In genomic region chr3:194326192-194327029, GRCh38 we compare ENCODE assay signal across 2 cellular contexts.
TF ChIP-seq lines count a peak whose summit lies in the region.

No MANE protein-coding gene starts in this region.

TF ChIP-seq in HEK293, 187 proteins besides CTCF, POLR2A, EP300 and RAD21 (continued from another document and continues in another):
- peak; percentile 15; the same call in 1 of the 2 replicates for TF ChIP-seq ZNF704 (tag by site-specific recombination; IDR thresholded peaks at IDR 0.05)
- TF ChIP-seq ZNF19 (tag by site-specific recombination; IDR thresholded peaks at IDR 0.05; ENCODE audit: low read depth), result no peak
- peak; percentile 19; the same call in 1 of the 2 replicates for TF ChIP-seq ZNF175 (tag by site-specific recombination; IDR thresholded peaks at IDR 0.05)
- TF ChIP-seq, protein P1, sequence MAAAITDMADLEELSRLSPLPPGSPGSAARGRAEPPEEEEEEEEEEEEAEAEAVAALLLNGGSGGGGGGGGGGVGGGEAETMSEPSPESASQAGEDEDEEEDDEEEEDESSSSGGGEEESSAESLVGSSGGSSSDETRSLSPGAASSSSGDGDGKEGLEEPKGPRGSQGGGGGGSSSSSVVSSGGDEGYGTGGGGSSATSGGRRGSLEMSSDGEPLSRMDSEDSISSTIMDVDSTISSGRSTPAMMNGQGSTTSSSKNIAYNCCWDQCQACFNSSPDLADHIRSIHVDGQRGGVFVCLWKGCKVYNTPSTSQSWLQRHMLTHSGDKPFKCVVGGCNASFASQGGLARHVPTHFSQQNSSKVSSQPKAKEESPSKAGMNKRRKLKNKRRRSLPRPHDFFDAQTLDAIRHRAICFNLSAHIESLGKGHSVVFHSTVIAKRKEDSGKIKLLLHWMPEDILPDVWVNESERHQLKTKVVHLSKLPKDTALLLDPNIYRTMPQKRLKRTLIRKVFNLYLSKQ (tag by site-specific recombination; IDR thresholded peaks at IDR 0.05; ENCODE audit: borderline replicate concordance), result 0 out of 2 replicates have a peak, but pooled peaks have one; percentile 58
- TF ChIP-seq ZNF121 (tag by site-specific recombination; IDR thresholded peaks at IDR 0.05), result peak; percentile 32; the same call in 1 of the 2 replicates
- 0 out of 2 replicates have a peak, but pooled peaks have one; percentile 37 for TF ChIP-seq ZNF266 (tag by site-specific recombination; IDR thresholded peaks at IDR 0.05; ENCODE audit: low read depth)
- 0 out of 2 replicates have a peak, but pooled peaks have one; percentile 13 for TF ChIP-seq ZNF280D (tag by site-specific recombination; IDR thresholded peaks at IDR 0.05)
- TF ChIP-seq, protein P2, sequence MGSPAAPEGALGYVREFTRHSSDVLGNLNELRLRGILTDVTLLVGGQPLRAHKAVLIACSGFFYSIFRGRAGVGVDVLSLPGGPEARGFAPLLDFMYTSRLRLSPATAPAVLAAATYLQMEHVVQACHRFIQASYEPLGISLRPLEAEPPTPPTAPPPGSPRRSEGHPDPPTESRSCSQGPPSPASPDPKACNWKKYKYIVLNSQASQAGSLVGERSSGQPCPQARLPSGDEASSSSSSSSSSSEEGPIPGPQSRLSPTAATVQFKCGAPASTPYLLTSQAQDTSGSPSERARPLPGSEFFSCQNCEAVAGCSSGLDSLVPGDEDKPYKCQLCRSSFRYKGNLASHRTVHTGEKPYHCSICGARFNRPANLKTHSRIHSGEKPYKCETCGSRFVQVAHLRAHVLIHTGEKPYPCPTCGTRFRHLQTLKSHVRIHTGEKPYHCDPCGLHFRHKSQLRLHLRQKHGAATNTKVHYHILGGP (tag by site-specific recombination; IDR thresholded peaks at IDR 0.05), result peak; percentile 8; the same call in 1 of the 2 replicates
- peak; percentile 38; the same call in 1 of the 2 replicates for TF ChIP-seq TRIM28 (IDR thresholded peaks at IDR 0.05; ENCODE audit: borderline replicate concordance, low read length)
- TF ChIP-seq ZNF639 (tag by site-specific recombination; IDR thresholded peaks at IDR 0.05), result peak; percentile 77
- TF ChIP-seq PRDM1 (tag by site-specific recombination; IDR thresholded peaks at IDR 0.05), result peak; percentile 16; the same call in 1 of the 2 replicates
- TF ChIP-seq ZNF146 (tag by site-specific recombination; IDR thresholded peaks at IDR 0.05), result peak; percentile 49; the same call in 1 of the 2 replicates
- TF ChIP-seq ZNF311 (tag by site-specific recombination; IDR thresholded peaks at IDR 0.05; ENCODE audit: borderline replicate concordance), result 0 out of 2 replicates have a peak, but pooled peaks have one; percentile 40
- TF ChIP-seq ZNF488 (tag by site-specific recombination; IDR thresholded peaks at IDR 0.05), result peak; percentile 73
- 0 out of 2 replicates have a peak, but pooled peaks have one; percentile 10 for TF ChIP-seq KLF9 (tag by site-specific recombination; IDR thresholded peaks at IDR 0.05; ENCODE audit: low read depth)

TF ChIP-seq in K562, 482 proteins besides CTCF, POLR2A, EP300 and RAD21 (continued from another document and continues in another):
- TF ChIP-seq, protein P3, sequence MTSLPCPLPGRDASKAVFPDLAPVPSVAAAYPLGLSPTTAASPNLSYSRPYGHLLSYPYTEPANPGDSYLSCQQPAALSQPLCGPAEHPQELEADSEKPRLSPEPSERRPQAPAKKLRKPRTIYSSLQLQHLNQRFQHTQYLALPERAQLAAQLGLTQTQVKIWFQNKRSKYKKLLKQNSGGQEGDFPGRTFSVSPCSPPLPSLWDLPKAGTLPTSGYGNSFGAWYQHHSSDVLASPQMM (CRISPR knock-in tag; IDR thresholded peaks at IDR 0.05), result no peak
- TF ChIP-seq, protein P4, sequence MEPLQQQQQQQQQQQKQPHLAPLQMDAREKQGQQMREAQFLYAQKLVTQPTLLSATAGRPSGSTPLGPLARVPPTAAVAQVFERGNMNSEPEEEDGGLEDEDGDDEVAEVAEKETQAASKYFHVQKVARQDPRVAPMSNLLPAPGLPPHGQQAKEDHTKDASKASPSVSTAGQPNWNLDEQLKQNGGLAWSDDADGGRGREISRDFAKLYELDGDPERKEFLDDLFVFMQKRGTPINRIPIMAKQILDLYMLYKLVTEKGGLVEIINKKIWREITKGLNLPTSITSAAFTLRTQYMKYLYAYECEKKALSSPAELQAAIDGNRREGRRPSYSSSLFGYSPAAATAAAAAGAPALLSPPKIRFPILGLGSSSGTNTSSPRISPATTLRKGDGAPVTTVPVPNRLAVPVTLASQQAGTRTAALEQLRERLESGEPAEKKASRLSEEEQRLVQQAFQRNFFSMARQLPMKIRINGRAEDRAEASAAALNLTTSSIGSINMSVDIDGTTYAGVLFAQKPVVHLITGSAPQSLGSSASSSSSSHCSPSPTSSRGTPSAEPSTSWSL (CRISPR knock-in tag; IDR thresholded peaks at IDR 0.05; ENCODE audit: borderline replicate concordance), result no peak
- TF ChIP-seq NCOA6 (IDR thresholded peaks at IDR 0.05) (no peak), MNT (conservative IDR thresholded peaks at IDR 0.05) (no peak), ZNF197 (CRISPR knock-in tag; IDR thresholded peaks at IDR 0.05; ENCODE audit: low read depth) (no peak), CBFB (CRISPR knock-in tag; IDR thresholded peaks at IDR 0.05) (peak; percentile 95), ZNF41 (CRISPR knock-in tag; conservative IDR thresholded peaks at IDR 0.05) (no peak), SNAPC5 (CRISPR knock-in tag; IDR thresholded peaks at IDR 0.05) (no peak), MCM7 (IDR thresholded peaks at IDR 0.05) (no peak), CHD7 (IDR thresholded peaks at IDR 0.05; ENCODE audit: low read depth, low read length) (no peak), NBN (IDR thresholded peaks at IDR 0.05; ENCODE audit: low read depth) (peak; percentile 90), HNRNPH1 (optimal IDR thresholded peaks at IDR 0.05; ENCODE audit: low read depth, low read length) (no peak), TEAD2 (tag; IDR thresholded peaks at IDR 0.05) (no peak), ZNF696 (CRISPR knock-in tag; conservative IDR thresholded peaks at IDR 0.05) (no peak), SIN3A (IDR thresholded peaks at IDR 0.05; ENCODE audit: borderline replicate concordance in 2 of 2, control insufficient read depth in 1 of 2, low read depth in 2 of 2, low read length in 2 of 2) (no peak), PHF8 (IDR thresholded peaks at IDR 0.05; ENCODE audit: borderline replicate concordance, low read length) (no peak), PHB (CRISPR knock-in tag; IDR thresholded peaks at IDR 0.05) (no peak), CREM (IDR thresholded peaks at IDR 0.05; ENCODE audit: low read depth) (no peak), DNMT1 (IDR thresholded peaks at IDR 0.05) (no peak), NR1H2 (CRISPR knock-in tag; IDR thresholded peaks at IDR 0.05) (no peak)
- TF ChIP-seq, protein P5, sequence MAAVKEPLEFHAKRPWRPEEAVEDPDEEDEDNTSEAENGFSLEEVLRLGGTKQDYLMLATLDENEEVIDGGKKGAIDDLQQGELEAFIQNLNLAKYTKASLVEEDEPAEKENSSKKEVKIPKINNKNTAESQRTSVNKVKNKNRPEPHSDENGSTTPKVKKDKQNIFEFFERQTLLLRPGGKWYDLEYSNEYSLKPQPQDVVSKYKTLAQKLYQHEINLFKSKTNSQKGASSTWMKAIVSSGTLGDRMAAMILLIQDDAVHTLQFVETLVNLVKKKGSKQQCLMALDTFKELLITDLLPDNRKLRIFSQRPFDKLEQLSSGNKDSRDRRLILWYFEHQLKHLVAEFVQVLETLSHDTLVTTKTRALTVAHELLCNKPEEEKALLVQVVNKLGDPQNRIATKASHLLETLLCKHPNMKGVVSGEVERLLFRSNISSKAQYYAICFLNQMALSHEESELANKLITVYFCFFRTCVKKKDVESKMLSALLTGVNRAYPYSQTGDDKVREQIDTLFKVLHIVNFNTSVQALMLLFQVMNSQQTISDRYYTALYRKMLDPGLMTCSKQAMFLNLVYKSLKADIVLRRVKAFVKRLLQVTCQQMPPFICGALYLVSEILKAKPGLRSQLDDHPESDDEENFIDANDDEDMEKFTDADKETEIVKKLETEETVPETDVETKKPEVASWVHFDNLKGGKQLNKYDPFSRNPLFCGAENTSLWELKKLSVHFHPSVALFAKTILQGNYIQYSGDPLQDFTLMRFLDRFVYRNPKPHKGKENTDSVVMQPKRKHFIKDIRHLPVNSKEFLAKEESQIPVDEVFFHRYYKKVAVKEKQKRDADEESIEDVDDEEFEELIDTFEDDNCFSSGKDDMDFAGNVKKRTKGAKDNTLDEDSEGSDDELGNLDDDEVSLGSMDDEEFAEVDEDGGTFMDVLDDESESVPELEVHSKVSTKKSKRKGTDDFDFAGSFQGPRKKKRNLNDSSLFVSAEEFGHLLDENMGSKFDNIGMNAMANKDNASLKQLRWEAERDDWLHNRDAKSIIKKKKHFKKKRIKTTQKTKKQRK (IDR thresholded peaks at IDR 0.05; ENCODE audit: borderline replicate concordance, low read depth, low read length), result no peak
- TF ChIP-seq, protein P6, sequence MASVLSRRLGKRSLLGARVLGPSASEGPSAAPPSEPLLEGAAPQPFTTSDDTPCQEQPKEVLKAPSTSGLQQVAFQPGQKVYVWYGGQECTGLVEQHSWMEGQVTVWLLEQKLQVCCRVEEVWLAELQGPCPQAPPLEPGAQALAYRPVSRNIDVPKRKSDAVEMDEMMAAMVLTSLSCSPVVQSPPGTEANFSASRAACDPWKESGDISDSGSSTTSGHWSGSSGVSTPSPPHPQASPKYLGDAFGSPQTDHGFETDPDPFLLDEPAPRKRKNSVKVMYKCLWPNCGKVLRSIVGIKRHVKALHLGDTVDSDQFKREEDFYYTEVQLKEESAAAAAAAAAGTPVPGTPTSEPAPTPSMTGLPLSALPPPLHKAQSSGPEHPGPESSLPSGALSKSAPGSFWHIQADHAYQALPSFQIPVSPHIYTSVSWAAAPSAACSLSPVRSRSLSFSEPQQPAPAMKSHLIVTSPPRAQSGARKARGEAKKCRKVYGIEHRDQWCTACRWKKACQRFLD (CRISPR knock-in tag; IDR thresholded peaks at IDR 0.05), result no peak
